Comparison of ENCODE assay signal across 22 cellular contexts in the genomic region with DNA sequence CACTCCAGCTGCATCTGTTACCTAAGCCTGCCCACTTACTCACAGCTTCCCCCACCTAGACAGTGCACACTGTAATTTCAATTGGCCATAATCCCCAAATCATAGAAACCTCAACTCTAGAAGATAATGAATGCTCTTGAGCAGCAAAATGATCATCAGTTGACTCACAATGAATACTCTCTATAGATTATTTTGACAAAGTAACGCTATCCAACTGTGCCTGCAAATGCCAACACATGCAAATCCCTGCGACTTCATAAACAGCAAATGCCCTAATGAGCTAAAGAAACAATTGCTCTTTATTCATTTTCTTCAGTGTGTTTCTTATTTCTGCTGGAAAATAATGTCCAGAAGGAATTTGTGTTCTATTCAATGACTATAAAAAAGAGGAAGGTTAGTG.
DNase-seq lines count a peak whose midpoint lies in the region; ATAC-seq and TF ChIP-seq lines count a peak whose summit lies in the region.
"Had no signal": no experiment of that assay in that cellular context is flagged by ENCODE, and none has a peak within 500 bp of the region (broad histone marks: within the 10 kb centered on the region; RNA-seq: fewer than 3 reads in every experiment).

No MANE protein-coding gene starts in this region.

- H3K9ac ChIP-seq in BLaER1, result no peak overlapping the region
- H3K9ac ChIP-seq: SK-N-SH had no signal

- POLR2A ChIA-PET in Caco-2 (lab: Charles Lee), result no interaction called here

- H3K27me3 Mint-ChIP-seq in Caco-2 (ENCODE audit: insufficient read depth, unreplicated experiment), result no peaks in the 10 kb centered on the region
- H3K27me3 Mint-ChIP-seq: CD8-positive, alpha-beta memory T cell; T-helper 17 cell had no signal

- H3K4me3 ChIP-seq in BLaER1, result no peak overlapping the region
- no peak overlapping the region for H3K4me3 ChIP-seq in Caco-2 (ENCODE audit: low read depth, low read length)
- H3K4me3 ChIP-seq: A549 had no signal

- intact Hi-C loops in Caco-2 (cut with micrococcal nuclease; ENCODE audit: unreplicated experiment), result loop anchor here (5.0 kb wide), 1 partner anchor 729 kb away; no protein-coding TSS in a partner anchor

- H3K9me3 ChIP-seq in BLaER1, result peaks cover 6% of the 10 kb centered on the region; the same call in 1 of the 2 replicates
- no peaks in the 10 kb centered on the region for H3K9me3 ChIP-seq in Caco-2
- H3K9me3 ChIP-seq: A549, SK-N-SH had no signal

- peaks cover 10% of the 10 kb centered on the region for H3K9me3 Mint-ChIP-seq in Caco-2 (ENCODE audit: unreplicated experiment)
- H3K9me3 Mint-ChIP-seq: HFFc6 had no signal

- TF ChIP-seq CTCF in Caco-2 (IDR thresholded peaks at IDR 0.05; ENCODE audit: insufficient read depth in 1 of 2, low read depth in 1 of 2, low read length in 1 of 2, severe bottlenecking in 1 of 2, unreplicated experiment in 1 of 2) (no peak), omental fat pad (IDR thresholded peaks at IDR 0.05) (no peak)

- peaks cover 52% of the 10 kb centered on the region for H3K4me1 Mint-ChIP-seq in Caco-2 (ENCODE audit: low read depth, unreplicated experiment)
- H3K4me1 Mint-ChIP-seq: CD14-positive monocyte; CD8-positive, alpha-beta memory T cell; T-helper 17 cell had no signal

- no TSS peak for BruUV-seq in Caco-2 (replicated peaks; lab: Mats Ljungman, UMichigan)

- no peak overlapping the region for H3K27ac ChIP-seq in BLaER1

- peak overlapping the region; percentile 33 for H3K27ac Mint-ChIP-seq in Caco-2 (ENCODE audit: unreplicated experiment)
- H3K27ac Mint-ChIP-seq: CD14-positive monocyte; CD8-positive, alpha-beta memory T cell; H9; HFFc6; T-helper 17 cell had no signal

- no peak overlapping the region for H3K4me3 Mint-ChIP-seq in Caco-2 (ENCODE audit: unreplicated experiment)
- H3K4me3 Mint-ChIP-seq: CD14-positive monocyte; CD8-positive, alpha-beta memory T cell; H9; HFFc6; T-helper 17 cell had no signal

- DNase-seq in Caco-2 (no peak), NCI-H2227 treated with DMSO at 0.1 percent for 48 hours (lab: John Stamatoyannopoulos, UW) (peak; percentile 82), foreskin melanocyte (peak; percentile 62), NCI-H1417 treated with DMSO at 0.1 percent for 48 hours (lab: John Stamatoyannopoulos, UW) (no peak), omental fat pad (ENCODE audit: low spot score) (no peak), T-helper 1 cell (no peak)
- DNase-seq: CD8-positive, alpha-beta memory T cell; H9; HFFc6; KBM-7; NCI-H1092; NCI-H1436; NCI-H187; NCI-H2081 treated with DMSO at 0.1 percent for 48 hours; NCI-H446 treated with DMSO at 0.1 percent for 48 hours; PC-3; SK-N-SH; SW 1271; T-helper 17 cell had no signal

- H3K36me3 ChIP-seq in BLaER1 (peaks cover 27% of the 10 kb centered on the region), Caco-2 (ENCODE audit: control insufficient read depth, insufficient read depth, low read length) (no peaks in the 10 kb centered on the region)

- H4K20me1 ChIP-seq in BLaER1, result no peaks in the 10 kb centered on the region

- H3K4me2 ChIP-seq in BLaER1, result peak overlapping the region; percentile 5; the same call in 1 of the 2 replicates
- H3K4me2 ChIP-seq: A549, SK-N-SH had no signal

- H3K27me3 ChIP-seq in BLaER1 (no peaks in the 10 kb centered on the region), Caco-2 (replicated peaks; ENCODE audit: control insufficient read depth, insufficient read depth, low read length) (no peaks in the 10 kb centered on the region)

- no peaks in the 10 kb centered on the region for H3K36me3 Mint-ChIP-seq in Caco-2 (ENCODE audit: insufficient read depth, unreplicated experiment)
- H3K36me3 Mint-ChIP-seq: CD14-positive monocyte; CD8-positive, alpha-beta memory T cell had no signal

- CTCF ChIA-PET in Caco-2 (lab: Charles Lee), result interaction anchor here (0.6 kb wide), 1 partner anchor 201 kb away, joined by 3 read pairs; no protein-coding TSS in a partner anchor

- ATAC-seq in omental fat pad (ENCODE audit: low FRiP score), result no peak
- ATAC-seq: A549, PC-3, T-helper 17 cell had no signal

- H3K4me1 ChIP-seq in BLaER1 (peaks cover 8% of the 10 kb centered on the region), Caco-2 (peaks cover 40% of the 10 kb centered on the region)

Comparison
In these comparisons a context has a peak if more than half of its experiments do, and no peak if none do; other contexts are left out.
1. DNase-seq: peak in NCI-H2227 treated with DMSO at 0.1 percent for 48 hours (single experiment) and foreskin melanocyte (single experiment); none in Caco-2 (0 of 2), NCI-H1417 treated with DMSO at 0.1 percent for 48 hours (single experiment), omental fat pad (single experiment) and T-helper 1 cell (0 of 5).